Comparison of ENCODE assay signal across 18 cellular contexts in genomic region chr13:30933334-30933681, GRCh38. TPM values are rescaled to one million over a fixed set of nuclear protein-coding genes. Genes with fewer than 3 reads are reported as not detected.
DNase-seq lines count a peak whose midpoint lies in the region; FAIRE-seq and TF ChIP-seq lines count a peak whose summit lies in the region.
"Had no signal": no experiment of that assay in that cellular context is flagged by ENCODE, and none has a peak within 500 bp of the region (broad histone marks: within the 10 kb centered on the region; RNA-seq: fewer than 3 reads in every experiment).

No MANE protein-coding gene starts in this region.

- H2AFZ ChIP-seq in astrocyte (ENCODE audit: low read depth, low read length) = peak overlapping the region; percentile 38
- H2AFZ ChIP-seq in neural progenitor cell (replicated peaks) = peak overlapping the region; percentile 74

- DNase-seq in astrocyte (ENCODE audit: low read depth) = no peak
- no peak for DNase-seq in left ventricle myocardium inferior
- no peak for DNase-seq in neural progenitor cell (ENCODE audit: low spot score)
- no peak for DNase-seq in posterior vena cava (ENCODE audit: low spot score)
- DNase-seq in Calu3 = no peak
- no peak for DNase-seq in foreskin fibroblast
- no peak for DNase-seq in activated T-cell treated with anti-CD3 and anti-CD28 coated beads for 4 hours
- DNase-seq: ACHN, DMS79, KBM-7, NCI-H1105, NCI-H2081, NCI-H510A treated with DMSO at 0.1 percent for 48 hours, NCI-H82, SIG-M5 had no signal

- H3K79me2 ChIP-seq in astrocyte (ENCODE audit: insufficient read depth, low read length) (no peaks in the 10 kb centered on the region), neural progenitor cell (ENCODE audit: low read depth) (no peaks in the 10 kb centered on the region)

- no peak overlapping the region for H3K27ac Mint-ChIP-seq in astrocyte (ENCODE audit: unreplicated experiment)
- no peak overlapping the region for H3K27ac Mint-ChIP-seq in neural progenitor cell
- no peak overlapping the region for H3K27ac Mint-ChIP-seq in Calu3 (ENCODE audit: unreplicated experiment)

- intact Hi-C loops in left ventricle myocardium inferior (cut with micrococcal nuclease) = no loop called here
- intact Hi-C loops in posterior vena cava (cut with DNase I) = no loop called here
- intact Hi-C loops in Calu3 (cut with micrococcal nuclease; ENCODE audit: unreplicated experiment) = no loop called here

- CTCF ChIA-PET in Calu3 (lab: Charles Lee) = no interaction called here

- TF ChIP-seq CTCF in astrocyte (IDR thresholded peaks at IDR 0.05; ENCODE audit: insufficient read depth, low read depth, low read length) (no peak), left ventricle myocardium inferior (IDR thresholded peaks at IDR 0.05; ENCODE audit: borderline replicate concordance) (no peak), neural progenitor cell (IDR thresholded peaks at IDR 0.05) (no peak), Calu3 (IDR thresholded peaks at IDR 0.05; ENCODE audit: unreplicated experiment) (no peak), foreskin fibroblast (IDR thresholded peaks at IDR 0.05; ENCODE audit: low read depth, low read length) (no peak)

- peaks cover 4% of the 10 kb centered on the region for H3K4me1 Mint-ChIP-seq in astrocyte (ENCODE audit: low read depth, unreplicated experiment)
- H3K4me1 Mint-ChIP-seq in neural progenitor cell = peaks cover 21% of the 10 kb centered on the region
- peaks cover 14% of the 10 kb centered on the region for H3K4me1 Mint-ChIP-seq in Calu3 (ENCODE audit: low read depth, unreplicated experiment)

- H4K20me1 ChIP-seq in astrocyte (ENCODE audit: insufficient read depth, low read length) (no peaks in the 10 kb centered on the region), neural progenitor cell (ENCODE audit: low read depth) (no peaks in the 10 kb centered on the region)

- H3K27me3 Mint-ChIP-seq in astrocyte (ENCODE audit: low read depth, unreplicated experiment) (peaks cover 29% of the 10 kb centered on the region), neural progenitor cell (ENCODE audit: insufficient read depth, low read depth) (peaks cover 5% of the 10 kb centered on the region), Calu3 (ENCODE audit: unreplicated experiment) (no peaks in the 10 kb centered on the region)

- H3K4me3 ChIP-seq in astrocyte (ENCODE audit: insufficient read depth, low read depth, low read length) = no peak overlapping the region
- H3K4me3 ChIP-seq in left ventricle myocardium inferior = peak overlapping the region; percentile 15
- no peak overlapping the region for H3K4me3 ChIP-seq in neural progenitor cell
- H3K4me3 ChIP-seq in foreskin fibroblast (ENCODE audit: low read depth in 1 of 2, low read length in 2 of 2) = no peak overlapping the region

- no peaks in the 10 kb centered on the region for H3F3A ChIP-seq in neural progenitor cell (ENCODE audit: low read depth)

- H3K27ac ChIP-seq in astrocyte (ENCODE audit: low read depth, low read length) (no peak overlapping the region), left ventricle myocardium inferior (replicated peaks) (no peak overlapping the region), neural progenitor cell (no peak overlapping the region)

- H3K9ac ChIP-seq in astrocyte (ENCODE audit: low read length) = no peak overlapping the region
- H3K9ac ChIP-seq in neural progenitor cell = no peak overlapping the region

- H3K4me3 Mint-ChIP-seq in astrocyte (ENCODE audit: unreplicated experiment) = no peak overlapping the region
- no peak overlapping the region for H3K4me3 Mint-ChIP-seq in neural progenitor cell
- no peak overlapping the region for H3K4me3 Mint-ChIP-seq in Calu3 (ENCODE audit: low read depth, unreplicated experiment)

- H3K9me3 ChIP-seq in astrocyte (ENCODE audit: insufficient read depth, low read depth, low read length) (no peaks in the 10 kb centered on the region), left ventricle myocardium inferior (replicated peaks) (peaks cover 4% of the 10 kb centered on the region), neural progenitor cell (ENCODE audit: low read depth) (no peaks in the 10 kb centered on the region)

- H3K4me1 ChIP-seq in astrocyte (ENCODE audit: insufficient read depth, low read length) (peaks cover 9% of the 10 kb centered on the region), left ventricle myocardium inferior (no peaks in the 10 kb centered on the region), neural progenitor cell (peaks cover 14% of the 10 kb centered on the region)

- H3K36me3 ChIP-seq in astrocyte (ENCODE audit: insufficient read depth, low read length) (no peaks in the 10 kb centered on the region), left ventricle myocardium inferior (no peaks in the 10 kb centered on the region), neural progenitor cell (no peaks in the 10 kb centered on the region)

- H3K36me3 Mint-ChIP-seq in astrocyte (ENCODE audit: low read depth, unreplicated experiment) (peaks cover 1% of the 10 kb centered on the region), neural progenitor cell (no peaks in the 10 kb centered on the region), Calu3 (ENCODE audit: insufficient read depth, unreplicated experiment) (no peaks in the 10 kb centered on the region)

- no peak overlapping the region for H3K4me2 ChIP-seq in astrocyte (ENCODE audit: low read length)
- peak overlapping the region; percentile 77 for H3K4me2 ChIP-seq in neural progenitor cell

- H3K9me3 Mint-ChIP-seq in astrocyte (ENCODE audit: unreplicated experiment) = peaks cover 6% of the 10 kb centered on the region
- H3K9me3 Mint-ChIP-seq in neural progenitor cell = peaks cover 9% of the 10 kb centered on the region
- no peaks in the 10 kb centered on the region for H3K9me3 Mint-ChIP-seq in Calu3 (ENCODE audit: low read depth, unreplicated experiment)

- no peak for FAIRE-seq in astrocyte (lab: Jason Lieb, UNC)
- FAIRE-seq: GM12892, HepG2 had no signal

- no TSS peak for BruUV-seq in Calu3 (replicated peaks; lab: Mats Ljungman, UMichigan)

- H3K27me3 ChIP-seq in astrocyte (ENCODE audit: insufficient read depth, low read length) (peaks cover 5% of the 10 kb centered on the region), left ventricle myocardium inferior (ENCODE audit: low read depth) (peaks cover 53% of the 10 kb centered on the region), neural progenitor cell (peaks cover 36% of the 10 kb centered on the region)

RNA-seq across cellular contexts. Expression of gene TEX26, which starts 0.9 kb away (rescaled TPM):
- total RNA-seq in astrocyte (not detected in 2 replicates), left ventricle myocardium inferior (not detected), neural progenitor cell (ENCODE audit: low replicate concordance) (not detected in 2 replicates), posterior vena cava (under 1 TPM; 0.38 to 0.56 TPM), Calu3 (2022) (not detected in 2 replicates)
- total RNA-seq: HepG2, RPMI7951 had no signal

RNA-seq across cellular contexts. Expression of gene MEDAG, which starts 27.2 kb away (rescaled TPM):
- total RNA-seq in astrocyte (1.2 and 1.5 TPM in 2 replicates), left ventricle myocardium inferior (5.9 TPM), neural progenitor cell (ENCODE audit: low replicate concordance) (0.06 TPM in 1 of 2 replicates, not detected in the other), posterior vena cava (100 to 1,000 TPM; 151 to 172 TPM), Calu3 (2022) (1.6 and 2.3 TPM in 2 replicates)
- total RNA-seq: HepG2 had no signal

Comparison
In these comparisons a context has a peak if more than half of its experiments do, and no peak if none do; other contexts are left out.
1. RNA of gene MEDAG, which starts 27.2 kb away (total RNA-seq): 151 to 172 TPM in posterior vena cava; 5.9 TPM in left ventricle myocardium inferior (single experiment), 1.6 to 2.3 TPM in Calu3, 1.2 to 1.5 TPM in astrocyte and 0.06 TPM in neural progenitor cell; every median in the first group is over 10 times any median in the second.